In genomic region chr2:199704358-199705238, GRCh38 we compare ENCODE assay signal across 9 cellular contexts.
DNase-seq lines count a peak whose midpoint lies in the region; ATAC-seq, FAIRE-seq and TF ChIP-seq lines count a peak whose summit lies in the region.
"Had no signal": no experiment of that assay in that cellular context is flagged by ENCODE, and none has a peak within 500 bp of the region (broad histone marks: within the 10 kb centered on the region; RNA-seq: fewer than 3 reads in every experiment).

No MANE protein-coding gene starts in this region.

- WGBS in pancreas, 2 donors, result 59 to 65% methylated on average over 1 of the region's 1 CpG

- H3K36me3 ChIP-seq in pancreas, result no peaks in the 10 kb centered on the region

- H3K27ac ChIP-seq in RWPE1 (no peak overlapping the region), pancreas (no peak overlapping the region)

- POLR2A ChIA-PET in AG04449 (lab: Yijun Ruan, JAX), result no interaction called here
- POLR2A ChIA-PET in RWPE1 (lab: Yijun Ruan, JAX; ENCODE audit: low non-redundant PET), result interaction anchor here (0.5 kb wide), 1 partner anchor 141 kb away, joined by 5 read pairs; no protein-coding TSS in a partner anchor

- FAIRE-seq in pancreas (lab: Jason Lieb, UNC), result no peak

- no peak overlapping the region for H3K4me3 ChIP-seq in AG04449 (ENCODE audit: low read depth, low read length)
- no peak overlapping the region for H3K4me3 ChIP-seq in pancreas

- no peak for DNase-seq in AG04449 (ENCODE audit: low read depth, low spot score)
- peak; percentile 40 for DNase-seq in EH (ENCODE audit: low read depth)
- peak; percentile 61 for DNase-seq in HuH-7 (ENCODE audit: low spot score)
- DNase-seq in RWPE1 (ENCODE audit: low spot score), result peak; percentile 73
- peak; percentile 54 to 69 for DNase-seq in erythroblast (lab: John Stamatoyannopoulos, UW)
- DNase-seq in pancreas, result peak in 1 of 6 donors; percentile 30
- DNase-seq: left cardiac atrium had no signal

- no peak for TF ChIP-seq POLR2A in erythroblast (IDR thresholded peaks at IDR 0.05; ENCODE audit: low read length)
- no peak for TF ChIP-seq POLR2A in GM18505 (IDR thresholded peaks at IDR 0.05; ENCODE audit: borderline replicate concordance, extremely low read depth, insufficient read depth, insufficient read length)

- no peaks in the 10 kb centered on the region for H3K27me3 ChIP-seq in pancreas

- intact Hi-C loops in pancreas (cut with DNase I), result loop anchor here in 1 of 3 donors (10.0 kb wide), 1 partner anchor 160 kb away; no protein-coding TSS in a partner anchor

- TF ChIP-seq CTCF in AG04449 (IDR thresholded peaks at IDR 0.05; ENCODE audit: insufficient read depth, low read length, missing control alignments) (peak; percentile 40), RWPE1 (conservative IDR thresholded peaks at IDR 0.05; ENCODE audit: low read depth) (peak; percentile 55), pancreas (IDR thresholded peaks at IDR 0.05) (peak in 3 of 4 donors; percentile 17 to 39 (median 23))

- no peaks in the 10 kb centered on the region for H3K9me3 ChIP-seq in pancreas

- peak in 3 of 4 donors; percentile 84 to 92 (median 86) for ATAC-seq in pancreas
- no peak for ATAC-seq in GM19467 (IDR thresholded peaks at IDR 0.05; ENCODE audit: unreplicated experiment)
- ATAC-seq in GM18505 (IDR thresholded peaks at IDR 0.05; ENCODE audit: unreplicated experiment), result no peak

- no peaks in the 10 kb centered on the region for H3K4me1 ChIP-seq in pancreas

- CTCF ChIA-PET in AG04449 (lab: Yijun Ruan, JAX), result interaction anchor here (1.0 to 3.0 kb wide), 7 partner anchors 10 to 216 kb away, joined by 3 to 28 read pairs (median 4); no protein-coding TSS in a partner anchor
- CTCF ChIA-PET in RWPE1 (lab: Yijun Ruan, JAX), result interaction anchor here (0.5 to 1.9 kb wide), 17 partner anchors 8 to 772 kb away, joined by 3 to 19 read pairs (median 4); no protein-coding TSS in a partner anchor

Comparison
In these comparisons a context has a peak if more than half of its experiments do, and no peak if none do; other contexts are left out.
1. ATAC-seq: peak in pancreas (3 of 4); none in GM19467 (single experiment) and GM18505 (single experiment).
2. Peak in every context shown above with its lines, with median percentiles within 50 percentile points of each other: CTCF ChIP-seq.